In genomic region chr1:15757016-15757543, GRCh38 we compare ENCODE assay signal across 16 cellular contexts. TPM values are rescaled to one million over a fixed set of nuclear protein-coding genes. Genes with fewer than 3 reads are reported as not detected.
DNase-seq lines count a peak whose midpoint lies in the region; TF ChIP-seq lines count a peak whose summit lies in the region.
"Had no signal": no experiment of that assay in that cellular context is flagged by ENCODE, and none has a peak within 500 bp of the region (broad histone marks: within the 10 kb centered on the region; RNA-seq: fewer than 3 reads in every experiment).

No MANE protein-coding gene starts in this region.

- peak overlapping the region; percentile 78 for H3K27ac ChIP-seq in muscle layer of duodenum (ENCODE audit: low read length)
- H3K27ac ChIP-seq: HL-60 had no signal

- peaks cover 15% of the 10 kb centered on the region for H3K4me1 Mint-ChIP-seq in activated naive CD8-positive, alpha-beta T cell (ENCODE audit: low read depth)
- peaks cover 6% of the 10 kb centered on the region for H3K4me1 Mint-ChIP-seq in activated naive CD8-positive, alpha-beta T cell treated with anti-CD3 and anti-CD28 coated beads for 36 hours
- H3K4me1 Mint-ChIP-seq in chondrocyte (ENCODE audit: low read depth) (peaks cover 47% of the 10 kb centered on the region), type B pancreatic cell (ENCODE audit: unreplicated experiment) (peaks cover 29% of the 10 kb centered on the region)

- peaks cover 18% of the 10 kb centered on the region for H3K27me3 Mint-ChIP-seq in activated naive CD8-positive, alpha-beta T cell
- H3K27me3 Mint-ChIP-seq in activated naive CD8-positive, alpha-beta T cell treated with anti-CD3 and anti-CD28 coated beads for 36 hours: peaks cover 69% of the 10 kb centered on the region
- H3K27me3 Mint-ChIP-seq in chondrocyte (ENCODE audit: low read depth) (no peaks in the 10 kb centered on the region), type B pancreatic cell (no peaks in the 10 kb centered on the region)

- no peak overlapping the region for H3K27ac Mint-ChIP-seq in activated naive CD8-positive, alpha-beta T cell
- H3K27ac Mint-ChIP-seq in activated naive CD8-positive, alpha-beta T cell treated with anti-CD3 and anti-CD28 coated beads for 36 hours: no peak overlapping the region
- H3K27ac Mint-ChIP-seq in chondrocyte (ENCODE audit: unreplicated experiment) (peak overlapping the region; percentile 82), type B pancreatic cell (peak overlapping the region; percentile 96)
- H3K27ac Mint-ChIP-seq: stimulated activated effector memory CD8-positive, alpha-beta T cell treated with anti-CD3 and anti-CD28 coated beads, Interleukin-12 subunit alpha, Interleukin-12 subunit beta, amount 100 ng/mL, for 72 hours had no signal

- TF ChIP-seq CTCF in chondrocyte (IDR thresholded peaks at IDR 0.05) (no peak), type B pancreatic cell (conservative IDR thresholded peaks at IDR 0.05) (no peak)

- H3K4me3 Mint-ChIP-seq in activated naive CD8-positive, alpha-beta T cell: peak overlapping the region; percentile 19
- H3K4me3 Mint-ChIP-seq in activated naive CD8-positive, alpha-beta T cell treated with anti-CD3 and anti-CD28 coated beads for 36 hours: no peak overlapping the region
- H3K4me3 Mint-ChIP-seq in chondrocyte (ENCODE audit: unreplicated experiment) (peak overlapping the region; percentile 83), type B pancreatic cell (peak overlapping the region; percentile 93)

- H3K9me3 ChIP-seq in muscle layer of duodenum (ENCODE audit: control insufficient read depth in 1 of 2, low read length in 2 of 2) (no peaks in the 10 kb centered on the region), MG63 (no peaks in the 10 kb centered on the region)
- H3K9me3 ChIP-seq: heart left ventricle had no signal

- peaks cover 5% of the 10 kb centered on the region for H3K27me3 ChIP-seq in muscle layer of duodenum (ENCODE audit: low read depth, low read length)
- H3K27me3 ChIP-seq in MG63: no peaks in the 10 kb centered on the region

- H3K36me3 ChIP-seq in muscle layer of duodenum (ENCODE audit: control insufficient read depth in 1 of 2, insufficient read depth in 2 of 2, low read length in 2 of 2) (no peaks in the 10 kb centered on the region), MG63 (no peaks in the 10 kb centered on the region)
- H3K36me3 ChIP-seq: heart left ventricle had no signal

- H3K4me3 ChIP-seq in muscle layer of duodenum (ENCODE audit: low read depth in 1 of 2, low read length in 2 of 2): peak overlapping the region in 1 of 2 donors; percentile 56
- no peak overlapping the region for H3K4me3 ChIP-seq in MG63

- no peaks in the 10 kb centered on the region for H3K9me3 Mint-ChIP-seq in activated naive CD8-positive, alpha-beta T cell (ENCODE audit: low read depth)
- H3K9me3 Mint-ChIP-seq in activated naive CD8-positive, alpha-beta T cell treated with anti-CD3 and anti-CD28 coated beads for 36 hours: no peaks in the 10 kb centered on the region
- H3K9me3 Mint-ChIP-seq in chondrocyte (ENCODE audit: low read depth): no peaks in the 10 kb centered on the region
- no peaks in the 10 kb centered on the region for H3K9me3 Mint-ChIP-seq in type B pancreatic cell
- H3K9me3 Mint-ChIP-seq: stimulated activated effector memory CD8-positive, alpha-beta T cell treated with anti-CD3 and anti-CD28 coated beads, Interleukin-12 subunit alpha, Interleukin-12 subunit beta, amount 100 ng/mL, for 72 hours had no signal

- no peak for DNase-seq in activated naive CD8-positive, alpha-beta T cell treated with anti-CD3 and anti-CD28 coated beads for 36 hours
- DNase-seq in chondrocyte (ENCODE audit: low spot score): no peak
- no peak for DNase-seq in type B pancreatic cell (ENCODE audit: extremely low spot score, unreplicated experiment)
- DNase-seq in MG63: no peak
- DNase-seq in NCI-H128 (lab: John Stamatoyannopoulos, UW; ENCODE audit: unreplicated experiment): no peak
- DNase-seq in HK-2 (ENCODE audit: unreplicated experiment): no peak
- DNase-seq: activated CD4-positive, alpha-beta T cell treated with anti-CD3 and anti-CD28 coated beads for 48 hours; cortex of kidney; midbrain; stimulated activated CD4-positive, alpha-beta T cell treated with anti-CD3 and anti-CD28 coated beads, Interleukin-15, amount 100 ng/mL, for 24 hours; SW 1271 had no signal

- peaks cover 4 to 30% of the 10 kb centered on the region in 2 donors for H3K4me1 ChIP-seq in muscle layer of duodenum (ENCODE audit: control insufficient read depth in 1 of 2, insufficient read depth in 2 of 2, low read length in 2 of 2)

- H3K36me3 Mint-ChIP-seq in activated naive CD8-positive, alpha-beta T cell: no peaks in the 10 kb centered on the region
- H3K36me3 Mint-ChIP-seq in activated naive CD8-positive, alpha-beta T cell treated with anti-CD3 and anti-CD28 coated beads for 36 hours: no peaks in the 10 kb centered on the region
- peaks cover 5% of the 10 kb centered on the region for H3K36me3 Mint-ChIP-seq in chondrocyte (ENCODE audit: low read depth)
- H3K36me3 Mint-ChIP-seq in type B pancreatic cell: peaks cover 6% of the 10 kb centered on the region
- H3K36me3 Mint-ChIP-seq: stimulated activated effector memory CD8-positive, alpha-beta T cell treated with anti-CD3 and anti-CD28 coated beads, Interleukin-12 subunit alpha, Interleukin-12 subunit beta, amount 100 ng/mL, for 72 hours had no signal

RNA-seq across cellular contexts. Expression of gene FBLIM1, which starts 1.5 kb away (rescaled TPM):
- not detected for total RNA-seq in activated naive CD8-positive, alpha-beta T cell treated with anti-CD3 and anti-CD28 coated beads for 36 hours
- total RNA-seq in chondrocyte (191 to 492 TPM (median 490 TPM) in 3 replicates), type B pancreatic cell (ENCODE audit: low replicate concordance) (78.3 and 182 TPM in 2 replicates)
- total RNA-seq in MG63 (2014; rRNA removed; shearing (Covaris generic); ENCODE audit: low replicate concordance): 17.5 and 23.1 TPM in 2 replicates

RNA-seq across cellular contexts. Expression of gene TMEM82, which starts 14.8 kb away (rescaled TPM):
- not detected for total RNA-seq in activated naive CD8-positive, alpha-beta T cell treated with anti-CD3 and anti-CD28 coated beads for 36 hours
- total RNA-seq in chondrocyte (not detected in 3 replicates), type B pancreatic cell (ENCODE audit: low replicate concordance) (1.1 TPM in 2 replicates)
- not detected in 2 replicates for total RNA-seq in MG63 (2014; rRNA removed; shearing (Covaris generic); ENCODE audit: low replicate concordance)
- total RNA-seq: heart left ventricle had no signal

RNA-seq across cellular contexts. Expression of gene SLC25A34, which starts 21.0 kb away (rescaled TPM):
- total RNA-seq in activated naive CD8-positive, alpha-beta T cell treated with anti-CD3 and anti-CD28 coated beads for 36 hours: under 1 TPM; 0.76 to 0.94 TPM
- total RNA-seq in chondrocyte (0.90 to 1.9 TPM (median 1.3 TPM) in 3 replicates), type B pancreatic cell (ENCODE audit: low replicate concordance) (2.4 and 3.8 TPM in 2 replicates)
- total RNA-seq in MG63 (2014; rRNA removed; shearing (Covaris generic); ENCODE audit: low replicate concordance): not detected in 2 replicates

RNA-seq across cellular contexts. Expression of gene UQCRHL, which starts 50.4 kb away (rescaled TPM):
- total RNA-seq in activated naive CD8-positive, alpha-beta T cell treated with anti-CD3 and anti-CD28 coated beads for 36 hours: 1 to 10 TPM; 1.9 to 2.0 TPM
- total RNA-seq in chondrocyte (1.3 to 1.5 TPM (median 1.3 TPM) in 3 replicates), type B pancreatic cell (ENCODE audit: low replicate concordance) (2.1 and 2.3 TPM in 2 replicates)
- total RNA-seq in MG63 (2014; rRNA removed; shearing (Covaris generic); ENCODE audit: low replicate concordance): 4.7 and 6.2 TPM in 2 replicates

Comparison
In these comparisons a context has a peak if more than half of its experiments do, and no peak if none do; other contexts are left out.
1. H3K27ac Mint-ChIP-seq: peak in chondrocyte (single experiment) and type B pancreatic cell (single experiment); none in activated naive CD8-positive, alpha-beta T cell (single experiment) and activated naive CD8-positive, alpha-beta T cell treated with anti-CD3 and anti-CD28 coated beads for 36 hours (single experiment).
2. RNA of gene FBLIM1, which starts 1.5 kb away (total RNA-seq): 191 to 492 TPM in chondrocyte, 78.3 to 182 TPM in type B pancreatic cell and 17.5 to 23.1 TPM in MG63; not detected in activated naive CD8-positive, alpha-beta T cell treated with anti-CD3 and anti-CD28 coated beads for 36 hours; every median in the first group is over 10 times any median in the second.